28 cellular contexts compared by ENCODE assay signal in genomic region chr1:29356663-29357062, GRCh38.
DNase-seq lines count a peak whose midpoint lies in the region; ATAC-seq, FAIRE-seq and TF ChIP-seq lines count a peak whose summit lies in the region.
"Had no signal": no experiment of that assay in that cellular context is flagged by ENCODE, and none has a peak within 500 bp of the region (broad histone marks: within the 10 kb centered on the region; RNA-seq: fewer than 3 reads in every experiment).

No MANE protein-coding gene starts in this region.

- H3K4me1 ChIP-seq in H9 (ENCODE audit: insufficient read depth, low read length) = no peaks in the 10 kb centered on the region
- H3K4me1 ChIP-seq: adrenal gland had no signal

- ATAC-seq in WTC11 (peak; percentile 98), GM19328 (IDR thresholded peaks at IDR 0.05; ENCODE audit: unreplicated experiment) (no peak), HG03439 (IDR thresholded peaks at IDR 0.05; ENCODE audit: unreplicated experiment) (no peak)
- ATAC-seq: activated T-cell treated with anti-CD3 and anti-CD28 coated beads, Interleukin-2, amount 50 U/mL, for 4 hours; left ventricle myocardium superior had no signal

- H3K4ac ChIP-seq in H9 (ENCODE audit: low read depth, low read length) = no peak overlapping the region

- no peak overlapping the region for H2BK120ac ChIP-seq in H9 (ENCODE audit: low read depth, low read length, poor library complexity, severe bottlenecking)

- no peak overlapping the region for H3K18ac ChIP-seq in H9 (ENCODE audit: insufficient read length, low read depth, low read length)

- no peaks in the 10 kb centered on the region for H3K79me2 ChIP-seq in H9 (ENCODE audit: insufficient read depth, low read length)

- no peaks in the 10 kb centered on the region for H3K9me3 ChIP-seq in H9 (ENCODE audit: control insufficient read depth, low read depth, low read length)
- H3K9me3 ChIP-seq: adrenal gland, ovary had no signal

- no peak overlapping the region for H3K23ac ChIP-seq in H9 (ENCODE audit: insufficient read length, low read depth, low read length)

- H3K27ac Mint-ChIP-seq in H9 (no peak overlapping the region), WTC11 (no peak overlapping the region)
- H3K27ac Mint-ChIP-seq: CD4-positive, CD25-positive, alpha-beta regulatory T cell; immature natural killer cell; nephron had no signal

- H3K27ac ChIP-seq in H9 (ENCODE audit: insufficient read length, low read depth, low read length) = no peak overlapping the region
- H3K27ac ChIP-seq: adrenal gland, GM23248, ovary had no signal

- no peak overlapping the region for H3K4me3 Mint-ChIP-seq in H9
- no peak overlapping the region for H3K4me3 Mint-ChIP-seq in WTC11
- H3K4me3 Mint-ChIP-seq: activated T-cell treated with anti-CD3 and anti-CD28 coated beads, Interleukin-2, amount 50 U/mL, for 4 hours; brain; CD4-positive, CD25-positive, alpha-beta regulatory T cell; immature natural killer cell; nephron had no signal

- no peak overlapping the region for H3K56ac ChIP-seq in H9 (ENCODE audit: insufficient read length, low read depth, low read length)

- no peak overlapping the region for H3K9ac ChIP-seq in H9 (ENCODE audit: extremely low read depth, insufficient read length, low read length)
- H3K9ac ChIP-seq: GM23248 had no signal

- POLR2A ChIA-PET in WTC11 (lab: Charles Lee) = interaction anchor here (1.1 kb wide), 1 partner anchor 10 kb away, joined by 3 read pairs; no protein-coding TSS in a partner anchor

- no peak overlapping the region for H2BK5ac ChIP-seq in H9 (ENCODE audit: insufficient read length, low read length)

- H3K4me1 Mint-ChIP-seq in H9 = peaks cover 41 to 43% of the 10 kb centered on the region in 2 experiments
- peaks cover 11% of the 10 kb centered on the region for H3K4me1 Mint-ChIP-seq in WTC11
- H3K4me1 Mint-ChIP-seq: immature natural killer cell had no signal

- no peak overlapping the region for H3K14ac ChIP-seq in H9 (ENCODE audit: insufficient read depth, low read length)

- TF ChIP-seq CTCF in H9 (conservative IDR thresholded peaks at IDR 0.05) = no peak
- no peak for TF ChIP-seq CTCF in WTC11 (IDR thresholded peaks at IDR 0.05)

- H3K9me3 Mint-ChIP-seq in H9 (no peaks in the 10 kb centered on the region), WTC11 (peaks cover 7% of the 10 kb centered on the region; the same call in 1 of the 2 replicates)
- H3K9me3 Mint-ChIP-seq: activated T-cell treated with anti-CD3 and anti-CD28 coated beads, Interleukin-2, amount 50 U/mL, for 4 hours; CD4-positive, CD25-positive, alpha-beta regulatory T cell; immature natural killer cell; nephron had no signal

- H4K8ac ChIP-seq in H9 (replicated peaks; ENCODE audit: insufficient read length, low read depth, low read length) = no peak overlapping the region

- H2AFZ ChIP-seq in H9 (ENCODE audit: low read length) = no peak overlapping the region
- H2AFZ ChIP-seq: GM23248 had no signal

- no peaks in the 10 kb centered on the region for H4K20me1 ChIP-seq in H9 (ENCODE audit: control insufficient read depth, insufficient read depth, insufficient read length)

- 0 out of 2 replicates have a peak, but pooled peaks cover 2% of the 10 kb centered on the region for H3K27me3 ChIP-seq in H9 (ENCODE audit: insufficient read depth, low read length)
- H3K27me3 ChIP-seq: adrenal gland, ovary had no signal

- no CpG with 5 or more reads among the region's 14 CpGs for WGBS in H9 (ENCODE audit: extremely low coverage, insufficient read length, low lambda C conversion rate)

- peaks cover under 1% of the 10 kb centered on the region for H3K23me2 ChIP-seq in H9 (ENCODE audit: insufficient read length, low read depth, low read length, poor library complexity, severe bottlenecking)

- H2BK12ac ChIP-seq in H9 (ENCODE audit: insufficient read length, low read depth, low read length) = no peak overlapping the region

- CTCF ChIA-PET in WTC11 (lab: Charles Lee) = interaction anchor here (0.6 to 2.4 kb wide), 7 partner anchors 12 to 1024 kb away, joined by 3 to 14 read pairs (median 4); no protein-coding TSS in a partner anchor

- H3K36me3 Mint-ChIP-seq in H9 (ENCODE audit: insufficient read depth in 1 of 3, low read depth in 3 of 3) (no peaks in the 10 kb centered on the region; a peak in 1 of 7 replicates), WTC11 (no peaks in the 10 kb centered on the region)
- H3K36me3 Mint-ChIP-seq: brain; CD4-positive, CD25-positive, alpha-beta regulatory T cell; immature natural killer cell had no signal

- no peak overlapping the region for H2AK5ac ChIP-seq in H9 (ENCODE audit: insufficient read length, low read length)

- no peak for FAIRE-seq in GM12892 (lab: Jason Lieb, UNC)
- FAIRE-seq: RCC 7860 had no signal

- DNase-seq in GM12892 (ENCODE audit: insufficient read length) (peak; percentile 28), H9 (peak; percentile 82), WTC11 (ENCODE audit: low spot score) (peak; percentile 74), islet precursor cell (peak; percentile 50), DMS153 treated with DMSO at 0.1 percent for 48 hours (lab: John Stamatoyannopoulos, UW; ENCODE audit: unreplicated experiment) (no peak)
- DNase-seq: activated CD4-positive, alpha-beta T cell treated with anti-CD3 and anti-CD28 coated beads for 1 hour; activated naive CD4-positive, alpha-beta T cell; activated T-cell treated with anti-CD3 and anti-CD28 coated beads, Interleukin-2, amount 50 U/mL, for 4 hours; adrenal gland; CD4-positive, CD25-positive, alpha-beta regulatory T cell; effector CD4-positive, alpha-beta T cell; erythroblast; GM23248; immature natural killer cell; left ventricle myocardium superior; NCI-H1048; NCI-H1930; NCI-H446; NK-92 treated with Interleukin-12 subunit alpha and Interleukin-12 subunit beta, amount 100 ng/mL, for 24 hours; ovary; retina; stimulated activated CD4-positive, alpha-beta T cell treated with anti-CD3 and anti-CD28 coated beads, Interleukin-4, amount 100 ng/mL, for 4 hours; stimulated activated naive CD4-positive, alpha-beta T cell had no signal

- no peak overlapping the region for H2BK15ac ChIP-seq in H9 (ENCODE audit: low read depth, low read length)

- H4K91ac ChIP-seq in H9 (ENCODE audit: insufficient read length, low read depth, low read length) = no peak overlapping the region

- no peaks in the 10 kb centered on the region for H3K79me1 ChIP-seq in H9 (ENCODE audit: insufficient read depth, low read depth, low read length, poor library complexity, severe bottlenecking)

- no peak for TF ChIP-seq POLR2A in GM12892 (IDR thresholded peaks at IDR 0.05; ENCODE audit: low read depth, low read length)

- H3K27me3 Mint-ChIP-seq in H9 (ENCODE audit: low read depth) (peaks cover 11% of the 10 kb centered on the region), WTC11 (ENCODE audit: low read depth) (peaks cover 17% of the 10 kb centered on the region)

- no peak overlapping the region for H4K5ac ChIP-seq in H9 (ENCODE audit: insufficient read length, low read depth, low read length)

- no peak overlapping the region for H3T11ph ChIP-seq in H9 (ENCODE audit: low read length)

- H3K4me2 ChIP-seq in H9 (ENCODE audit: insufficient read depth, insufficient read length, low read length) = no peak overlapping the region

- no peak overlapping the region for H2BK20ac ChIP-seq in H9 (ENCODE audit: low read depth, low read length, poor library complexity, severe bottlenecking)

TF ChIP-seq in WTC11, 78 proteins besides CTCF, POLR2A, EP300 and RAD21:
- TF ChIP-seq RELA (CRISPR knock-in tag; IDR thresholded peaks at IDR 0.05; ENCODE audit: borderline replicate concordance) (no peak), SP1 (CRISPR knock-in tag; conservative IDR thresholded peaks at IDR 0.05) (peak; percentile 73), ATF1 (CRISPR knock-in tag; IDR thresholded peaks at IDR 0.05) (no peak), FOXP4 (CRISPR knock-in tag; IDR thresholded peaks at IDR 0.05) (no peak), MYBL2 (CRISPR knock-in tag; IDR thresholded peaks at IDR 0.05) (no peak), ZNF423 (CRISPR knock-in tag; IDR thresholded peaks at IDR 0.05) (no peak), NFATC4 (CRISPR knock-in tag; IDR thresholded peaks at IDR 0.05) (no peak), NFYB (CRISPR knock-in tag; conservative IDR thresholded peaks at IDR 0.05; ENCODE audit: low read depth) (peak; percentile 52; the same call in 1 of the 2 replicates), ZSCAN18 (CRISPR knock-in tag; IDR thresholded peaks at IDR 0.05) (no peak)
